18 cellular contexts compared by ENCODE assay signal in the genomic region with DNA sequence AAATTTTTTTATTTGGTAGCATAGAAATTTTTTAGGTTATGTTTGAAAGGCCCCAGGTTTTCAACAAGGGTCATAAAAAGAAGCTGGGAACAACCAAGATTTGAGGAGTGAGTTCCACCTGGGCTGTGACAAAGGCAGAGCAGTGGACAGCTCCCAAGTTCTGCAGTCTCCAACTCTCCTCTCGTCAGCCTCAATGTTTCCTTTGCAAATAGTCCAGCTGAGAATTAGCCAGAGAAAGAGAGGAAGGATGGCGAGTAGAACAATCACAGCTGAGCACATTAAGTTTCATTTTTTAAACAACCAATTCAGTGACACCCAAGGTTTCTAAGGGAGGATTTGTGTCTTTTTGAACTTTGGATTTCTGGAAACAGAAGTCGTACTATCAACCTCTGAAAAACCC.
DNase-seq lines count a peak whose midpoint lies in the region; ATAC-seq and TF ChIP-seq lines count a peak whose summit lies in the region.
"Had no signal": no experiment of that assay in that cellular context is flagged by ENCODE, and none has a peak within 500 bp of the region (broad histone marks: within the 10 kb centered on the region; RNA-seq: fewer than 3 reads in every experiment).

No MANE protein-coding gene starts in this region.

- no peak overlapping the region for H2AFZ ChIP-seq in GM23248
- H2AFZ ChIP-seq: PC-9 had no signal

- WGBS in GM23248 (ENCODE audit: low coverage in 1 of 2, low lambda C conversion rate in 2 of 2, missing lambda C conversion rate in 2 of 2), 2 experiments: 23 to 26% methylated on average over 3 of the region's 3 CpGs

- H3K27ac Mint-ChIP-seq in activated T-cell treated with anti-CD3 and anti-CD28 coated beads, Interleukin-2, amount 50 U/mL, for 24 hours: no peak overlapping the region
- H3K27ac Mint-ChIP-seq: CD4-positive, alpha-beta T cell had no signal

- H3K79me2 ChIP-seq in GM23248 (ENCODE audit: insufficient read depth): no peaks in the 10 kb centered on the region

- peaks cover 42% of the 10 kb centered on the region for H3K4me1 ChIP-seq in GM23248 (ENCODE audit: insufficient read depth)

- DNase-seq in GM23248 (peak; percentile 17), epithelial cell of prostate (ENCODE audit: low read depth, low spot score) (no peak), medulla oblongata (ENCODE audit: extremely low spot score) (peak; percentile 78), RKO (ENCODE audit: low spot score) (no peak)
- no peak for DNase-seq in effector CD8-positive, alpha-beta T cell (lab: John Stamatoyannopoulos, UW)
- no peak for DNase-seq in activated T-cell treated with anti-CD3 and anti-CD28 coated beads, Interleukin-2, amount 50 U/mL, for 24 hours
- DNase-seq: CD4-positive, alpha-beta T cell; DMS153; GDM1; KG1; NCI-H1417 treated with DMSO at 0.1 percent for 48 hours; NCI-H1930; NCI-H226; NCI-H524 treated with DMSO at 0.1 percent for 48 hours; PC-9 had no signal

- in situ Hi-C loops in GM23248 (cut with MboI): no loop called here

- H4K20me1 ChIP-seq in GM23248 (ENCODE audit: insufficient read depth): no peaks in the 10 kb centered on the region

- H3F3A ChIP-seq in GM23248 (ENCODE audit: insufficient read depth): peaks cover 31% of the 10 kb centered on the region

- ATAC-seq in HG02852 (IDR thresholded peaks at IDR 0.05; ENCODE audit: unreplicated experiment): no peak

- H3K36me3 Mint-ChIP-seq in activated T-cell treated with anti-CD3 and anti-CD28 coated beads, Interleukin-2, amount 50 U/mL, for 24 hours (ENCODE audit: low read depth): no peaks in the 10 kb centered on the region

- H3K36me3 ChIP-seq in GM23248 (ENCODE audit: low read depth): no peaks in the 10 kb centered on the region
- H3K36me3 ChIP-seq: SJSA1 had no signal

- no peaks in the 10 kb centered on the region for H3K9me3 Mint-ChIP-seq in activated T-cell treated with anti-CD3 and anti-CD28 coated beads, Interleukin-2, amount 50 U/mL, for 24 hours
- H3K9me3 Mint-ChIP-seq: CD4-positive, alpha-beta T cell had no signal

- no peaks in the 10 kb centered on the region for H3K27me3 ChIP-seq in GM23248 (replicated peaks; ENCODE audit: insufficient read depth)
- H3K27me3 ChIP-seq: SJSA1 had no signal

- H3K9me2 ChIP-seq in GM23248 (ENCODE audit: insufficient read depth): no peaks in the 10 kb centered on the region

- no peak overlapping the region for H3K4me3 Mint-ChIP-seq in activated T-cell treated with anti-CD3 and anti-CD28 coated beads, Interleukin-2, amount 50 U/mL, for 24 hours
- H3K4me3 Mint-ChIP-seq: CD4-positive, alpha-beta T cell had no signal

- H3K4me2 ChIP-seq in GM23248 (ENCODE audit: unreplicated experiment): no peak overlapping the region
- H3K4me2 ChIP-seq: PC-9 had no signal

- H3K27ac ChIP-seq in GM23248: no peak overlapping the region
- peak overlapping the region; percentile 98 for H3K27ac ChIP-seq in epithelial cell of prostate
- H3K27ac ChIP-seq: PC-9, SJSA1 had no signal

- no peak overlapping the region for H3K4me3 ChIP-seq in GM23248
- H3K4me3 ChIP-seq: PC-9, SJSA1 had no signal

- peaks cover 35% of the 10 kb centered on the region for H3K4me1 Mint-ChIP-seq in activated T-cell treated with anti-CD3 and anti-CD28 coated beads, Interleukin-2, amount 50 U/mL, for 24 hours (ENCODE audit: low read depth)

- H3K9me3 ChIP-seq in GM23248 (ENCODE audit: low read depth): no peaks in the 10 kb centered on the region
- H3K9me3 ChIP-seq: SJSA1 had no signal

- H3K27me3 Mint-ChIP-seq in activated T-cell treated with anti-CD3 and anti-CD28 coated beads, Interleukin-2, amount 50 U/mL, for 24 hours: no peaks in the 10 kb centered on the region
- H3K27me3 Mint-ChIP-seq: CD4-positive, alpha-beta T cell had no signal

- no peak overlapping the region for H3K9ac ChIP-seq in GM23248

TF ChIP-seq in PFSK-1, 5 proteins besides CTCF, POLR2A, EP300 and RAD21:
- TF ChIP-seq, protein P1, sequence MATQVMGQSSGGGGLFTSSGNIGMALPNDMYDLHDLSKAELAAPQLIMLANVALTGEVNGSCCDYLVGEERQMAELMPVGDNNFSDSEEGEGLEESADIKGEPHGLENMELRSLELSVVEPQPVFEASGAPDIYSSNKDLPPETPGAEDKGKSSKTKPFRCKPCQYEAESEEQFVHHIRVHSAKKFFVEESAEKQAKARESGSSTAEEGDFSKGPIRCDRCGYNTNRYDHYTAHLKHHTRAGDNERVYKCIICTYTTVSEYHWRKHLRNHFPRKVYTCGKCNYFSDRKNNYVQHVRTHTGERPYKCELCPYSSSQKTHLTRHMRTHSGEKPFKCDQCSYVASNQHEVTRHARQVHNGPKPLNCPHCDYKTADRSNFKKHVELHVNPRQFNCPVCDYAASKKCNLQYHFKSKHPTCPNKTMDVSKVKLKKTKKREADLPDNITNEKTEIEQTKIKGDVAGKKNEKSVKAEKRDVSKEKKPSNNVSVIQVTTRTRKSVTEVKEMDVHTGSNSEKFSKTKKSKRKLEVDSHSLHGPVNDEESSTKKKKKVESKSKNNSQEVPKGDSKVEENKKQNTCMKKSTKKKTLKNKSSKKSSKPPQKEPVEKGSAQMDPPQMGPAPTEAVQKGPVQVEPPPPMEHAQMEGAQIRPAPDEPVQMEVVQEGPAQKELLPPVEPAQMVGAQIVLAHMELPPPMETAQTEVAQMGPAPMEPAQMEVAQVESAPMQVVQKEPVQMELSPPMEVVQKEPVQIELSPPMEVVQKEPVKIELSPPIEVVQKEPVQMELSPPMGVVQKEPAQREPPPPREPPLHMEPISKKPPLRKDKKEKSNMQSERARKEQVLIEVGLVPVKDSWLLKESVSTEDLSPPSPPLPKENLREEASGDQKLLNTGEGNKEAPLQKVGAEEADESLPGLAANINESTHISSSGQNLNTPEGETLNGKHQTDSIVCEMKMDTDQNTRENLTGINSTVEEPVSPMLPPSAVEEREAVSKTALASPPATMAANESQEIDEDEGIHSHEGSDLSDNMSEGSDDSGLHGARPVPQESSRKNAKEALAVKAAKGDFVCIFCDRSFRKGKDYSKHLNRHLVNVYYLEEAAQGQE (IDR thresholded peaks at IDR 0.05; ENCODE audit: insufficient read depth in 1 of 2, low read depth in 2 of 2, low read length in 2 of 2): peak; percentile 70 to 92; a peak in 3 of 4 replicates
- no peak for TF ChIP-seq TAF1 (IDR thresholded peaks at IDR 0.05; ENCODE audit: borderline replicate concordance, insufficient read depth, low read length)

Comparison
In these comparisons a context has a peak if more than half of its experiments do, and no peak if none do; other contexts are left out.
1. DNase-seq: peak in GM23248 (single experiment) and medulla oblongata (single experiment); none in epithelial cell of prostate (single experiment), effector CD8-positive, alpha-beta T cell (single experiment), RKO (single experiment) and activated T-cell treated with anti-CD3 and anti-CD28 coated beads, Interleukin-2, amount 50 U/mL, for 24 hours (single experiment).